Comparison of ENCODE assay signal across 18 cellular contexts in the genomic region with DNA sequence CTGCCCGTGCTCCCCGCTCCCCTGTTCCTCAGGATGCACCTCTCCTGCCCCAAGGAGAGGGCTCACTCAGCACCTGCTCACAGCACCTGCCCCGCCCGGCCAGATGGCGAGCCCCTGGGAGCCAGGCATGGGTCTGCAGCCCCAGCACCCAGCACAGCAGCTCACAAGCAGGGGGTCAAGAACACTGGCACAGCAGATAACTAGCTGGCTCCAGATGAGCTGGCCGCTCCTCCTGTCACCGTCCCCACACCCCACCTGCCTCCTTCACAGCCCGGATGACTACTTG. TPM values are rescaled to one million over a fixed set of nuclear protein-coding genes. Genes with fewer than 3 reads are reported as not detected.
DNase-seq lines count a peak whose midpoint lies in the region; ATAC-seq, FAIRE-seq and TF ChIP-seq lines count a peak whose summit lies in the region.
"Had no signal": no experiment of that assay in that cellular context is flagged by ENCODE, and none has a peak within 500 bp of the region (broad histone marks: within the 10 kb centered on the region; RNA-seq: fewer than 3 reads in every experiment).

No MANE protein-coding gene starts in this region.

- H3K4me3 ChIP-seq in HepG2 (replicated peaks in 1 of 3; ENCODE audit: insufficient read depth in 1 of 3, low read depth in 2 of 3, low read length in 3 of 3) = no peak overlapping the region
- no peak overlapping the region for H3K4me3 ChIP-seq in right lobe of liver
- H3K4me3 ChIP-seq: GM12878, GM23338 had no signal

- peaks cover 54% of the 10 kb centered on the region for H3K4me1 Mint-ChIP-seq in dendritic cell treated with granulocyte-macrophage colony-stimulating factor and Interleukin-4, amounts not matched to agents 40 ng/mL and 50 ng/mL, for 4 days (ENCODE audit: low read depth)
- H3K4me1 Mint-ChIP-seq in osteocyte (ENCODE audit: unreplicated experiment) = peaks cover 24% of the 10 kb centered on the region
- H3K4me1 Mint-ChIP-seq in activated CD4-positive, alpha-beta T cell treated with anti-CD3 and anti-CD28 coated beads, Interleukin-2, amount 10 ng/mL, durations not matched to agents 24 days and 14 days = peaks cover 2% of the 10 kb centered on the region
- H3K4me1 Mint-ChIP-seq: GM23338 had no signal

- TF ChIP-seq CTCF in HepG2 (CRISPR knock-in tag; IDR thresholded peaks at IDR 0.05) (no peak), right lobe of liver (IDR thresholded peaks at IDR 0.05) (no peak), osteocyte (IDR thresholded peaks at IDR 0.05) (no peak)

- no peaks in the 10 kb centered on the region for H3K27me3 Mint-ChIP-seq in dendritic cell treated with granulocyte-macrophage colony-stimulating factor and Interleukin-4, amounts not matched to agents 40 ng/mL and 50 ng/mL, for 4 days
- H3K27me3 Mint-ChIP-seq in osteocyte (ENCODE audit: unreplicated experiment) = no peaks in the 10 kb centered on the region
- no peaks in the 10 kb centered on the region for H3K27me3 Mint-ChIP-seq in activated CD4-positive, alpha-beta T cell treated with anti-CD3 and anti-CD28 coated beads, Interleukin-2, amount 10 ng/mL, durations not matched to agents 24 days and 14 days
- H3K27me3 Mint-ChIP-seq: CD4-positive, alpha-beta memory T cell had no signal

- TF ChIP-seq POLR2A in HepG2 (IDR thresholded peaks at IDR 0.05; ENCODE audit: insufficient read depth in 1 of 2, low read depth in 2 of 2, low read length in 2 of 2) (no peak), right lobe of liver (IDR thresholded peaks at IDR 0.05) (no peak)

- H3K27ac Mint-ChIP-seq in dendritic cell treated with granulocyte-macrophage colony-stimulating factor and Interleukin-4, amounts not matched to agents 40 ng/mL and 50 ng/mL, for 4 days = peak overlapping the region; percentile 8
- H3K27ac Mint-ChIP-seq in osteocyte (ENCODE audit: unreplicated experiment) = peak overlapping the region; percentile 63
- H3K27ac Mint-ChIP-seq in activated CD4-positive, alpha-beta T cell treated with anti-CD3 and anti-CD28 coated beads, Interleukin-2, amount 10 ng/mL, durations not matched to agents 24 days and 14 days = no peak overlapping the region
- H3K27ac Mint-ChIP-seq: GM23338 had no signal

- H3K4me1 ChIP-seq in HepG2 (ENCODE audit: insufficient read depth, low read length) (0 out of 2 replicates have a peak, but pooled peaks cover 15% of the 10 kb centered on the region), right lobe of liver (no peaks in the 10 kb centered on the region)

- no peak overlapping the region for H3K4me3 Mint-ChIP-seq in dendritic cell treated with granulocyte-macrophage colony-stimulating factor and Interleukin-4, amounts not matched to agents 40 ng/mL and 50 ng/mL, for 4 days
- no peak overlapping the region for H3K4me3 Mint-ChIP-seq in osteocyte (ENCODE audit: unreplicated experiment)
- no peak overlapping the region for H3K4me3 Mint-ChIP-seq in activated CD4-positive, alpha-beta T cell treated with anti-CD3 and anti-CD28 coated beads, Interleukin-2, amount 10 ng/mL, durations not matched to agents 24 days and 14 days
- H3K4me3 Mint-ChIP-seq: CD4-positive, alpha-beta memory T cell; GM23338 had no signal

- no peak overlapping the region for H3K4me2 ChIP-seq in HepG2 (ENCODE audit: low read depth, low read length)
- H3K4me2 ChIP-seq: GM23338 had no signal

- TF ChIP-seq RAD21 in HepG2 (CRISPR knock-in tag; IDR thresholded peaks at IDR 0.05) = no peak

- H3K9me3 Mint-ChIP-seq in dendritic cell treated with granulocyte-macrophage colony-stimulating factor and Interleukin-4, amounts not matched to agents 40 ng/mL and 50 ng/mL, for 4 days = no peaks in the 10 kb centered on the region
- H3K9me3 Mint-ChIP-seq in osteocyte (ENCODE audit: unreplicated experiment) = no peaks in the 10 kb centered on the region
- H3K9me3 Mint-ChIP-seq in activated CD4-positive, alpha-beta T cell treated with anti-CD3 and anti-CD28 coated beads, Interleukin-2, amount 10 ng/mL, durations not matched to agents 24 days and 14 days = no peaks in the 10 kb centered on the region
- H3K9me3 Mint-ChIP-seq: GM23338 had no signal

- no peak overlapping the region for H3K9ac ChIP-seq in HepG2 (ENCODE audit: insufficient read depth, low read depth, low read length)

- intact Hi-C loops in HepG2 (cut with micrococcal nuclease; ENCODE audit: unreplicated experiment) = no loop called here
- intact Hi-C loops in right lobe of liver (cut with DNase I) = loop anchor here (5.0 to 10.0 kb wide), 2 partner anchors 73 to 80 kb away; no protein-coding TSS in a partner anchor
- intact Hi-C loops in dendritic cell treated with granulocyte-macrophage colony-stimulating factor and Interleukin-4, amounts not matched to agents 40 ng/mL and 50 ng/mL, for 4 days (cut with micrococcal nuclease) = no loop called here
- intact Hi-C loops in activated CD4-positive, alpha-beta T cell treated with anti-CD3 and anti-CD28 coated beads, Interleukin-2, amount 10 ng/mL, durations not matched to agents 24 days and 14 days (cut with micrococcal nuclease) = no loop called here

- H3K79me2 ChIP-seq in HepG2 (ENCODE audit: insufficient read depth, low read length) = no peaks in the 10 kb centered on the region

- H3K9me3 ChIP-seq in HepG2 (ENCODE audit: low read length) = no peaks in the 10 kb centered on the region
- no peaks in the 10 kb centered on the region for H3K9me3 ChIP-seq in right lobe of liver

- POLR2A ChIA-PET in HepG2 (lab: Yijun Ruan, JAX) = no interaction called here

- no peaks in the 10 kb centered on the region for H4K20me1 ChIP-seq in HepG2 (ENCODE audit: insufficient read depth, low read length)

- H3K27ac ChIP-seq in HepG2 (ENCODE audit: extremely low read length, insufficient read depth, low read length) = no peak overlapping the region
- no peak overlapping the region for H3K27ac ChIP-seq in right lobe of liver

- H3K36me3 Mint-ChIP-seq in dendritic cell treated with granulocyte-macrophage colony-stimulating factor and Interleukin-4, amounts not matched to agents 40 ng/mL and 50 ng/mL, for 4 days (ENCODE audit: low read depth) = peaks cover 100% of the 10 kb centered on the region
- peaks cover 40% of the 10 kb centered on the region for H3K36me3 Mint-ChIP-seq in osteocyte (ENCODE audit: unreplicated experiment)
- H3K36me3 Mint-ChIP-seq in activated CD4-positive, alpha-beta T cell treated with anti-CD3 and anti-CD28 coated beads, Interleukin-2, amount 10 ng/mL, durations not matched to agents 24 days and 14 days (ENCODE audit: low read depth) = peaks cover 35% of the 10 kb centered on the region

- WGBS in HepG2 (ENCODE audit: low lambda C conversion rate) = 89% methylated on average over 6 of the region's 8 CpGs
- 100% methylated on average over 1 of the region's 8 CpGs for WGBS in right lobe of liver (ENCODE audit: insufficient coverage, low coverage, low lambda C conversion rate, missing lambda C conversion rate)

- BruUV-seq in HepG2 (replicated peaks; lab: Mats Ljungman, UMichigan) = no TSS peak

- no peaks in the 10 kb centered on the region for H3K27me3 ChIP-seq in HepG2 (ENCODE audit: control insufficient read depth in 1 of 2, insufficient read depth in 2 of 2, low read length in 2 of 2)
- no peaks in the 10 kb centered on the region for H3K27me3 ChIP-seq in right lobe of liver

- no peak overlapping the region for H2AFZ ChIP-seq in HepG2 (ENCODE audit: low read length)
- H2AFZ ChIP-seq: GM23338 had no signal

- H3K36me3 ChIP-seq in HepG2 (replicated peaks in 1 of 2; ENCODE audit: control insufficient read depth in 1 of 2, insufficient read depth in 2 of 2, low read length in 2 of 2) (peaks cover 37 to 71% of the 10 kb centered on the region in 2 experiments), right lobe of liver (peaks cover 0 to 53% (median 15%) of the 10 kb centered on the region in 4 donors)

- DNase-seq in HepG2 (ENCODE audit: low spot score) (no peak), right lobe of liver (no peak), osteocyte (ENCODE audit: extremely low spot score, unreplicated experiment) (no peak), HCEC 1CT (no peak), A172 (ENCODE audit: low spot score) (no peak), RCC 7860 (ENCODE audit: low spot score) (no peak)
- no peak for DNase-seq in activated CD4-positive, alpha-beta T cell treated with anti-CD3 and anti-CD28 coated beads, Interleukin-2, amount 10 ng/mL, durations not matched to agents 24 days and 14 days
- DNase-seq: CD4-positive, alpha-beta memory T cell; DMS53; EL; NCI-H1417; NCI-H1930; NCI-H226; NCI-H524 treated with DMSO at 0.1 percent for 48 hours had no signal

- ATAC-seq in HepG2 (no peak), right lobe of liver (no peak)
- ATAC-seq: GM12878, GM23338 had no signal

- TF ChIP-seq EP300 in HepG2 (IDR thresholded peaks at IDR 0.05; ENCODE audit: low read depth in 2 of 2, low read length in 2 of 2) = no peak
- TF ChIP-seq EP300 in HepG2 (CRISPR knock-in tag; IDR thresholded peaks at IDR 0.05; ENCODE audit: borderline replicate concordance) = no peak

- no peak for FAIRE-seq in HepG2 (lab: Jason Lieb, UNC)
- FAIRE-seq in RCC 7860 (lab: Jason Lieb, UNC) = no peak
- FAIRE-seq: A204.1, GM12878 had no signal

- CTCF ChIA-PET in HepG2 (lab: Yijun Ruan, JAX; ENCODE audit: low intra/inter-chr PET ratio, low total read pairs) = no interaction called here

- in situ Hi-C loops in HepG2 (cut with HindIII; ENCODE audit: extremely low pct_ligation_motif_present, low pct_unique_long_range_greater_than_20kb) = loop anchor here (5.0 kb wide), 1 partner anchor 78 kb away; no protein-coding TSS in a partner anchor

RNA-seq across cellular contexts. Expression of a gene that starts 20.9 kb away (rescaled TPM):
- total RNA-seq in HepG2 (2016; rRNA removed; fragmentation: Illumina TruSeq; extraction: Trizol) = 3.8 and 6.6 TPM in 2 replicates
- 17.4 and 24.0 TPM in 2 replicates for total RNA-seq in HepG2 (2016; cell fraction: cytosol; rRNA removed; fragmentation: Illumina TruSeq; extraction: Trizol; ENCODE audit: low read depth)
- total RNA-seq in HepG2 (2016; cell fraction: insoluble cytoplasmic fraction; rRNA removed; fragmentation: Illumina TruSeq; extraction: Trizol) = 5.1 and 5.9 TPM in 2 replicates
- 15.5 and 17.9 TPM in 2 replicates for total RNA-seq in HepG2 (2016; cell fraction: membrane; rRNA removed; fragmentation: Illumina TruSeq; extraction: Trizol)
- 2.5 and 2.7 TPM in 2 replicates for total RNA-seq in HepG2 (2016; cell fraction: nucleus; rRNA removed; fragmentation: Illumina TruSeq; extraction: Trizol)
- polyA plus RNA-seq in HepG2 (2011; rRNA removed) = 3.9 and 5.8 TPM in 2 replicates
- 4.7 and 13.2 TPM in 2 replicates for polyA plus RNA-seq in HepG2 (2011; cell fraction: cytosol; rRNA removed)
- 7.5 and 8.1 TPM in 2 replicates for polyA plus RNA-seq in HepG2 (2011; cell fraction: nucleus; rRNA removed)
- 2.8 and 7.2 TPM in 2 replicates for polyA plus RNA-seq in HepG2 (2012)
- 17.5 and 21.2 TPM in 2 replicates for polyA plus RNA-seq in HepG2 (2016; cell fraction: cytosol; fragmentation: Illumina TruSeq; extraction: Trizol; ENCODE audit: low read depth)
- polyA plus RNA-seq in HepG2 (2016; cell fraction: insoluble cytoplasmic fraction; fragmentation: Illumina TruSeq; extraction: Trizol; ENCODE audit: low read depth) = 3.5 and 4.8 TPM in 2 replicates
- polyA plus RNA-seq in HepG2 (2016; cell fraction: membrane; fragmentation: Illumina TruSeq; extraction: Trizol; ENCODE audit: low read depth) = 12.3 and 13.6 TPM in 2 replicates
- 5.0 and 5.9 TPM in 2 replicates for polyA plus RNA-seq in HepG2 (2016; cell fraction: nucleus; fragmentation: Illumina TruSeq; extraction: Trizol; ENCODE audit: insufficient read depth, low read depth)
- 1.2 and 5.8 TPM in 2 replicates for polyA minus RNA-seq in HepG2 (2011; rRNA and poly(A)+ RNA removed; ENCODE audit: low replicate concordance)
- polyA minus RNA-seq in HepG2 (2011; cell fraction: cytosol; rRNA and poly(A)+ RNA removed) = 2.5 and 3.6 TPM in 2 replicates
- 0.50 and 0.90 TPM in 2 replicates for polyA minus RNA-seq in HepG2 (2011; cell fraction: nucleus; rRNA and poly(A)+ RNA removed)
- total RNA-seq in right lobe of liver = 10 to 100 TPM in 2 of 6 experiments, 1 to 10 TPM in 4; 3.2 to 20.6 (median 5.1) TPM
- total RNA-seq in osteocyte = 113 and 115 TPM in 2 replicates
- total RNA-seq in activated CD4-positive, alpha-beta T cell treated with anti-CD3 and anti-CD28 coated beads, Interleukin-2, amount 10 ng/mL, durations not matched to agents 24 days and 14 days = 7.5 and 9.0 TPM in 2 replicates
- total RNA-seq in A172 (2014; rRNA removed; shearing (Covaris generic)) = 9.6 and 17.8 TPM in 2 replicates

RNA-seq across cellular contexts. Expression of a gene that starts 38.2 kb away (rescaled TPM):
- total RNA-seq in HepG2 (2016; rRNA removed; fragmentation: Illumina TruSeq; extraction: Trizol) (1.4 and 5.1 TPM in 2 replicates), right lobe of liver (1 to 10 TPM in 4 of 6 experiments, under 1 TPM in 2; 0.50 to 5.1 (median 1.2) TPM), osteocyte (5.1 and 6.4 TPM in 2 replicates)
- 0.79 and 0.81 TPM in 2 replicates for total RNA-seq in HepG2 (2016; cell fraction: cytosol; rRNA removed; fragmentation: Illumina TruSeq; extraction: Trizol; ENCODE audit: low read depth)
- total RNA-seq in HepG2 (2016; cell fraction: insoluble cytoplasmic fraction; rRNA removed; fragmentation: Illumina TruSeq; extraction: Trizol) = 0.98 and 4.8 TPM in 2 replicates
- 1.1 TPM in 2 replicates for total RNA-seq in HepG2 (2016; cell fraction: membrane; rRNA removed; fragmentation: Illumina TruSeq; extraction: Trizol)
- 6.7 and 7.2 TPM in 2 replicates for total RNA-seq in HepG2 (2016; cell fraction: nucleus; rRNA removed; fragmentation: Illumina TruSeq; extraction: Trizol)
- polyA plus RNA-seq in HepG2 (2011; rRNA removed) = 8.6 and 8.7 TPM in 2 replicates
- polyA plus RNA-seq in HepG2 (2011; cell fraction: cytosol; rRNA removed) = 1.6 and 1.7 TPM in 2 replicates
- polyA plus RNA-seq in HepG2 (2011; cell fraction: nucleus; rRNA removed) = 84.9 and 116 TPM in 2 replicates
- 6.9 and 8.0 TPM in 2 replicates for polyA plus RNA-seq in HepG2 (2012)
- polyA plus RNA-seq in HepG2 (2016; cell fraction: cytosol; fragmentation: Illumina TruSeq; extraction: Trizol; ENCODE audit: low read depth) = 0.40 and 0.63 TPM in 2 replicates
- 2.1 and 2.3 TPM in 2 replicates for polyA plus RNA-seq in HepG2 (2016; cell fraction: insoluble cytoplasmic fraction; fragmentation: Illumina TruSeq; extraction: Trizol; ENCODE audit: low read depth)
- polyA plus RNA-seq in HepG2 (2016; cell fraction: membrane; fragmentation: Illumina TruSeq; extraction: Trizol; ENCODE audit: low read depth) = 1.0 and 1.1 TPM in 2 replicates
- 21.9 and 30.8 TPM in 2 replicates for polyA plus RNA-seq in HepG2 (2016; cell fraction: nucleus; fragmentation: Illumina TruSeq; extraction: Trizol; ENCODE audit: insufficient read depth, low read depth)
- 3.0 and 3.2 TPM in 2 replicates for polyA minus RNA-seq in HepG2 (2011; rRNA and poly(A)+ RNA removed; ENCODE audit: low replicate concordance)
- 1.1 and 1.7 TPM in 2 replicates for polyA minus RNA-seq in HepG2 (2011; cell fraction: cytosol; rRNA and poly(A)+ RNA removed)
- polyA minus RNA-seq in HepG2 (2011; cell fraction: nucleus; rRNA and poly(A)+ RNA removed) = 15.7 and 16.0 TPM in 2 replicates
- total RNA-seq in activated CD4-positive, alpha-beta T cell treated with anti-CD3 and anti-CD28 coated beads, Interleukin-2, amount 10 ng/mL, durations not matched to agents 24 days and 14 days = 17.0 and 19.4 TPM in 2 replicates
- total RNA-seq in A172 (2014; rRNA removed; shearing (Covaris generic)) = 0.98 TPM in 1 of 2 replicates, not detected in the other
- polyA plus RNA-seq: CD4-positive, alpha-beta memory T cell had no signal

RNA-seq across cellular contexts. Expression of a gene that starts 41.4 kb away (rescaled TPM):
- total RNA-seq in HepG2 (2016; rRNA removed; fragmentation: Illumina TruSeq; extraction: Trizol) = 33.8 and 40.1 TPM in 2 replicates
- 24.9 and 25.5 TPM in 2 replicates for total RNA-seq in HepG2 (2016; cell fraction: cytosol; rRNA removed; fragmentation: Illumina TruSeq; extraction: Trizol; ENCODE audit: low read depth)
- 32.8 and 34.8 TPM in 2 replicates for total RNA-seq in HepG2 (2016; cell fraction: insoluble cytoplasmic fraction; rRNA removed; fragmentation: Illumina TruSeq; extraction: Trizol)
- 68.1 and 69.3 TPM in 2 replicates for total RNA-seq in HepG2 (2016; cell fraction: membrane; rRNA removed; fragmentation: Illumina TruSeq; extraction: Trizol)
- total RNA-seq in HepG2 (2016; cell fraction: nucleus; rRNA removed; fragmentation: Illumina TruSeq; extraction: Trizol) = 19.0 and 20.3 TPM in 2 replicates
- 35.1 and 49.2 TPM in 2 replicates for polyA plus RNA-seq in HepG2 (2011; rRNA removed)
- 30.7 and 33.6 TPM in 2 replicates for polyA plus RNA-seq in HepG2 (2011; cell fraction: cytosol; rRNA removed)
- 35.7 and 39.3 TPM in 2 replicates for polyA plus RNA-seq in HepG2 (2011; cell fraction: nucleus; rRNA removed)
- polyA plus RNA-seq in HepG2 (2012) = 32.0 and 37.7 TPM in 2 replicates
- polyA plus RNA-seq in HepG2 (2016; cell fraction: cytosol; fragmentation: Illumina TruSeq; extraction: Trizol; ENCODE audit: low read depth) = 28.6 and 31.6 TPM in 2 replicates
- polyA plus RNA-seq in HepG2 (2016; cell fraction: insoluble cytoplasmic fraction; fragmentation: Illumina TruSeq; extraction: Trizol; ENCODE audit: low read depth) = 42.6 and 52.9 TPM in 2 replicates
- polyA plus RNA-seq in HepG2 (2016; cell fraction: membrane; fragmentation: Illumina TruSeq; extraction: Trizol; ENCODE audit: low read depth) = 71.6 and 77.6 TPM in 2 replicates
- 39.8 and 45.0 TPM in 2 replicates for polyA plus RNA-seq in HepG2 (2016; cell fraction: nucleus; fragmentation: Illumina TruSeq; extraction: Trizol; ENCODE audit: insufficient read depth, low read depth)
- 14.8 and 47.6 TPM in 2 replicates for polyA minus RNA-seq in HepG2 (2011; rRNA and poly(A)+ RNA removed; ENCODE audit: low replicate concordance)
- 15.3 and 21.4 TPM in 2 replicates for polyA minus RNA-seq in HepG2 (2011; cell fraction: cytosol; rRNA and poly(A)+ RNA removed)
- polyA minus RNA-seq in HepG2 (2011; cell fraction: nucleus; rRNA and poly(A)+ RNA removed) = 8.6 and 8.8 TPM in 2 replicates
- total RNA-seq in right lobe of liver = 10 to 100 TPM; 22.7 to 45.5 (median 29.0) TPM
- 42.0 and 45.0 TPM in 2 replicates for total RNA-seq in osteocyte
- total RNA-seq in activated CD4-positive, alpha-beta T cell treated with anti-CD3 and anti-CD28 coated beads, Interleukin-2, amount 10 ng/mL, durations not matched to agents 24 days and 14 days = 40.6 and 51.3 TPM in 2 replicates
- 13.8 and 17.1 TPM in 2 replicates for total RNA-seq in A172 (2014; rRNA removed; shearing (Covaris generic))

RNA-seq across cellular contexts. Expression of a gene that starts 53.4 kb away (rescaled TPM):
- total RNA-seq in HepG2 (2016; rRNA removed; fragmentation: Illumina TruSeq; extraction: Trizol) (14.0 and 17.0 TPM in 2 replicates), right lobe of liver (10 to 100 TPM; 15.2 to 42.0 (median 22.3) TPM), osteocyte (46.5 and 48.2 TPM in 2 replicates)
- total RNA-seq in HepG2 (2016; cell fraction: cytosol; rRNA removed; fragmentation: Illumina TruSeq; extraction: Trizol; ENCODE audit: low read depth) = 56.5 and 60.8 TPM in 2 replicates
- 14.8 TPM in 2 replicates for total RNA-seq in HepG2 (2016; cell fraction: insoluble cytoplasmic fraction; rRNA removed; fragmentation: Illumina TruSeq; extraction: Trizol)
- 50.9 and 52.1 TPM in 2 replicates for total RNA-seq in HepG2 (2016; cell fraction: membrane; rRNA removed; fragmentation: Illumina TruSeq; extraction: Trizol)
- 6.1 and 9.2 TPM in 2 replicates for total RNA-seq in HepG2 (2016; cell fraction: nucleus; rRNA removed; fragmentation: Illumina TruSeq; extraction: Trizol)
- 52.0 and 61.6 TPM in 2 replicates for polyA plus RNA-seq in HepG2 (2011; rRNA removed)
- polyA plus RNA-seq in HepG2 (2011; cell fraction: cytosol; rRNA removed) = 52.4 and 63.1 TPM in 2 replicates
- 18.3 and 21.3 TPM in 2 replicates for polyA plus RNA-seq in HepG2 (2011; cell fraction: nucleus; rRNA removed)
- 22.5 and 35.0 TPM in 2 replicates for polyA plus RNA-seq in HepG2 (2012)
- polyA plus RNA-seq in HepG2 (2016; cell fraction: cytosol; fragmentation: Illumina TruSeq; extraction: Trizol; ENCODE audit: low read depth) = 247 and 272 TPM in 2 replicates
- 57.9 and 60.5 TPM in 2 replicates for polyA plus RNA-seq in HepG2 (2016; cell fraction: insoluble cytoplasmic fraction; fragmentation: Illumina TruSeq; extraction: Trizol; ENCODE audit: low read depth)
- 158 and 176 TPM in 2 replicates for polyA plus RNA-seq in HepG2 (2016; cell fraction: membrane; fragmentation: Illumina TruSeq; extraction: Trizol; ENCODE audit: low read depth)
- polyA plus RNA-seq in HepG2 (2016; cell fraction: nucleus; fragmentation: Illumina TruSeq; extraction: Trizol; ENCODE audit: insufficient read depth, low read depth) = 38.1 and 40.1 TPM in 2 replicates
- 38.9 and 99.2 TPM in 2 replicates for polyA minus RNA-seq in HepG2 (2011; rRNA and poly(A)+ RNA removed; ENCODE audit: low replicate concordance)
- polyA minus RNA-seq in HepG2 (2011; cell fraction: cytosol; rRNA and poly(A)+ RNA removed) = 11.0 and 14.3 TPM in 2 replicates
- polyA minus RNA-seq in HepG2 (2011; cell fraction: nucleus; rRNA and poly(A)+ RNA removed) = 9.0 and 11.3 TPM in 2 replicates
- 58.6 and 61.6 TPM in 2 replicates for total RNA-seq in activated CD4-positive, alpha-beta T cell treated with anti-CD3 and anti-CD28 coated beads, Interleukin-2, amount 10 ng/mL, durations not matched to agents 24 days and 14 days
- total RNA-seq in A172 (2014; rRNA removed; shearing (Covaris generic)) = 6.4 and 7.0 TPM in 2 replicates

Comparison
In these comparisons a context has a peak if more than half of its experiments do, and no peak if none do; other contexts are left out.
1. intact Hi-C loops: an anchor here in right lobe of liver (5.0 to 10.0 kb wide); none called in HepG2, dendritic cell treated with granulocyte-macrophage colony-stimulating factor and Interleukin-4, amounts not matched to agents 40 ng/mL and 50 ng/mL, for 4 days and activated CD4-positive, alpha-beta T cell treated with anti-CD3 and anti-CD28 coated beads, Interleukin-2, amount 10 ng/mL, durations not matched to agents 24 days and 14 days.